Comparison of ENCODE assay signal across 10 cellular contexts in the genomic region with DNA sequence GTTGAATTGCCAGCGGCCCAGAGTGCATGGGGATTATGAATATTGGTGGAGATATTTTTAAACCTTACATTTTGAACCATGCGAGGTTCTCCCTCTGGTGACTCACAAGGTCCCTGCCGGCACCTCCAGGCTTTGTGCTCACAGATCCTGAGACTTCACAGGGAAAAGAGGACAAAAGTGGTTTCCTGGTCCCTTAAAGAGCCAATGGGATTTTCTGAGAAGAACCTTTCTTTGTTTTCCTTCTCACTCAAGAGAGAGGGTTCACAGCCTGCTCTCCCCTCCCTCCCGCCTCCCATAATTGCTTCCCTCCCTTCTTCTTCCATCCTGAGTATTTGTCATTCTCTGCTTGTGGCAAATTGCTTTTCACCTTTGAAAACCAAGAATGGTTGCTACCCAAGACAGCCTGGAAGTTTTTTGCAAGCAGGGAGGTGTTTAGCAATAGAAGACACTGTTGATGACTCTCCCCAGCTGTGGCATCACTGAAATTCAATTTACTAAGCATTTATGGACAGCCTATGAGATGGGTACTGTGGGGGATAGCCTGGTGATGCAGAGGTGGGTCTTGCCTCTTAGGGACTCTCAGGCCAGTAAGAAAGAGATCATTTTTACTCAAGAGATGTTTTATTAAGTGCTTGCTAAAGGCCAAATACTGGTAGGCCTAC.
DNase-seq lines count a peak whose midpoint lies in the region; ATAC-seq and TF ChIP-seq lines count a peak whose summit lies in the region.
"Had no signal": no experiment of that assay in that cellular context is flagged by ENCODE, and none has a peak within 500 bp of the region (broad histone marks: within the 10 kb centered on the region; RNA-seq: fewer than 3 reads in every experiment).

No MANE protein-coding gene starts in this region.

- no peak overlapping the region for H4K8ac ChIP-seq in neuronal stem cell (ENCODE audit: low read depth, low read length)

- no CpG with 5 or more reads among the region's 4 CpGs for WGBS in neuronal stem cell (ENCODE audit: extremely low coverage in 2 of 2, insufficient read length in 2 of 2, insufficient replicate concordance in 1 of 2), 2 donors

- H3K36me3 Mint-ChIP-seq in Calu3 (ENCODE audit: insufficient read depth, unreplicated experiment), result peaks cover 20% of the 10 kb centered on the region
- no peaks in the 10 kb centered on the region for H3K36me3 Mint-ChIP-seq in chondrocyte (ENCODE audit: low read depth)

- peaks cover 0 to 2% (median 0%) of the 10 kb centered on the region in 3 experiments for H3K27me3 ChIP-seq in neuronal stem cell (ENCODE audit: control insufficient read depth in 3 of 3, insufficient read depth in 3 of 3, low read depth in 1 of 3, low read length in 3 of 3)

- no peaks in the 10 kb centered on the region for H3K79me1 ChIP-seq in neuronal stem cell (ENCODE audit: low read depth, low read length)

- H3K4ac ChIP-seq in neuronal stem cell (ENCODE audit: low read length), result no peak overlapping the region

- H3K9me3 ChIP-seq in neuronal stem cell (replicated peaks in 1 of 2; ENCODE audit: control insufficient read depth in 2 of 2, insufficient read depth in 1 of 2, low read depth in 1 of 2, low read length in 2 of 2), result no peaks in the 10 kb centered on the region

- H2AK5ac ChIP-seq in neuronal stem cell (ENCODE audit: low read depth, low read length), result no peak overlapping the region

- H4K91ac ChIP-seq in neuronal stem cell (ENCODE audit: low read depth, low read length, poor library complexity), result no peak overlapping the region

- peaks cover 45% of the 10 kb centered on the region for H3K4me1 Mint-ChIP-seq in Calu3 (ENCODE audit: low read depth, unreplicated experiment)
- H3K4me1 Mint-ChIP-seq in chondrocyte (ENCODE audit: low read depth), result peaks cover 63% of the 10 kb centered on the region

- DNase-seq in Calu3 (no peak), NAMALWA (ENCODE audit: low spot score) (peak; percentile 11), chondrocyte (ENCODE audit: low spot score) (no peak), neuronal stem cell (ENCODE audit: low spot score) (no peak), COLO829 (ENCODE audit: low spot score) (no peak), AG08395 (ENCODE audit: low spot score) (no peak)
- DNase-seq: amygdala, NCI-H82 had no signal

- H3K23ac ChIP-seq in neuronal stem cell (ENCODE audit: low read depth, low read length, poor library complexity), result no peak overlapping the region

- H3K4me3 ChIP-seq in neuronal stem cell (ENCODE audit: low read length in 2 of 2), result no peak overlapping the region

- ATAC-seq in HG03280 (IDR thresholded peaks at IDR 0.05; ENCODE audit: unreplicated experiment) (no peak), GM18858 (IDR thresholded peaks at IDR 0.05; ENCODE audit: unreplicated experiment) (no peak)

- TF ChIP-seq CTCF in Calu3 (IDR thresholded peaks at IDR 0.05; ENCODE audit: unreplicated experiment) (no peak), chondrocyte (IDR thresholded peaks at IDR 0.05) (peak; percentile 38)

- H3K27me3 Mint-ChIP-seq in Calu3 (ENCODE audit: unreplicated experiment), result peaks cover 4% of the 10 kb centered on the region
- H3K27me3 Mint-ChIP-seq in chondrocyte (ENCODE audit: low read depth), result peaks cover 5% of the 10 kb centered on the region

- BruUV-seq in Calu3 (replicated peaks; lab: Mats Ljungman, UMichigan), result no TSS peak

- H3K9ac ChIP-seq in neuronal stem cell (ENCODE audit: low read depth, low read length, poor library complexity), result no peak overlapping the region

- no peak overlapping the region for H3K4me3 Mint-ChIP-seq in Calu3 (ENCODE audit: low read depth, unreplicated experiment)
- H3K4me3 Mint-ChIP-seq in chondrocyte (ENCODE audit: unreplicated experiment), result no peak overlapping the region

- no peak overlapping the region for H3K18ac ChIP-seq in neuronal stem cell (ENCODE audit: low read length)

- peak overlapping the region; percentile 58 for H2AFZ ChIP-seq in neuronal stem cell (ENCODE audit: low read length)

- H2BK12ac ChIP-seq in neuronal stem cell (ENCODE audit: low read length), result no peak overlapping the region

- H3K27ac ChIP-seq in neuronal stem cell (replicated peaks; ENCODE audit: low read length), result peak overlapping the region; percentile 36

- no peaks in the 10 kb centered on the region for H3K36me3 ChIP-seq in neuronal stem cell (replicated peaks in 1 of 2; ENCODE audit: control insufficient read depth in 2 of 2, insufficient read depth in 2 of 2, low read length in 2 of 2)

- CTCF ChIA-PET in Calu3 (lab: Charles Lee), result no interaction called here

- intact Hi-C loops in Calu3 (cut with micrococcal nuclease; ENCODE audit: unreplicated experiment), result no loop called here

- H3K27ac Mint-ChIP-seq in Calu3 (ENCODE audit: unreplicated experiment) (peak overlapping the region; percentile 86), chondrocyte (ENCODE audit: unreplicated experiment) (no peak overlapping the region)

- H2BK5ac ChIP-seq in neuronal stem cell (ENCODE audit: low read length), result no peak overlapping the region

- H3K4me1 ChIP-seq in neuronal stem cell (ENCODE audit: control insufficient read depth in 2 of 2, insufficient read depth in 1 of 2, low read depth in 1 of 2, low read length in 2 of 2), result peaks cover 42 to 48% of the 10 kb centered on the region in 2 donors

- H3K4me2 ChIP-seq in neuronal stem cell (ENCODE audit: insufficient read depth, low read length, poor library complexity, severe bottlenecking), result peak overlapping the region; percentile 11

- H3K9me3 Mint-ChIP-seq in Calu3 (ENCODE audit: low read depth, unreplicated experiment) (no peaks in the 10 kb centered on the region), chondrocyte (ENCODE audit: low read depth) (no peaks in the 10 kb centered on the region)

- no peak overlapping the region for H3K14ac ChIP-seq in neuronal stem cell (ENCODE audit: low read length)

- H2BK15ac ChIP-seq in neuronal stem cell (ENCODE audit: low read length), result no peak overlapping the region

- no peak overlapping the region for H2BK120ac ChIP-seq in neuronal stem cell (ENCODE audit: low read depth, low read length)
